In the genomic region with DNA sequence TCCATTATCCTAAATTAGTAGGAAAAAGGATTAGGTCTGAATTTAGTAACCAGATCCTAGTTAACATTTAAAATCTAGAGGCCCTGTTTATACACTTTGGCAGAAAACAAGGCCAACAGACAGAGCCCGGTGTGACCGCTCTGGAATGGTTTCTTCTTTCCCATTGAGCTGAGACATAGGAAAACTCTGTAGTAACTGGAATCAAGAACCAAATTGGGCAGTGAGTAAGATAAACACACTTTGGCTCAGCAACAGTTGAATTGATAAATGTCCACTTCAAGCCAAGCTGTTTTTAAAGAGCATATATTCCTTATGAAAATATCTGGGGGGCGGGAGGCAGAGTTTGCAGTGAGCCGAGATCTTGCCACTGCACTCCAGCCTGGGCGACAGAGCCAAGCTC, we compare ENCODE assay signal across 20 cellular contexts.
"Had no signal": no experiment of that assay in that cellular context is flagged by ENCODE, and none has a peak within 500 bp of the region (broad histone marks: within the 10 kb centered on the region; RNA-seq: fewer than 3 reads in every experiment).

No MANE protein-coding gene starts in this region.

- H3K27ac Mint-ChIP-seq: natural killer cell; stimulated activated effector memory CD8-positive, alpha-beta T cell treated with anti-CD3 and anti-CD28 coated beads, Interleukin-12 subunit alpha, Interleukin-12 subunit beta, amount 100 ng/mL, for 72 hours had no signal

- H3K4me2 ChIP-seq: smooth muscle cell had no signal

- H3K4me3 ChIP-seq: esophagus squamous epithelium, heart left ventricle, mucosa of descending colon, ovary, smooth muscle cell, tibial nerve, upper lobe of right lung had no signal

- H3K27ac ChIP-seq: epithelial cell of prostate, esophagus squamous epithelium, ovary, tibial nerve, upper lobe of right lung had no signal

- H3K36me3 ChIP-seq: esophagus squamous epithelium, heart left ventricle, ovary, tibial nerve, upper lobe of right lung had no signal

- H3K4me1 Mint-ChIP-seq: natural killer cell; stimulated activated effector memory CD8-positive, alpha-beta T cell treated with anti-CD3 and anti-CD28 coated beads, Interleukin-12 subunit alpha, Interleukin-12 subunit beta, amount 100 ng/mL, for 72 hours had no signal

- H3K4me1 ChIP-seq: esophagus squamous epithelium, heart left ventricle, tibial nerve, upper lobe of right lung had no signal

- H3K4me3 Mint-ChIP-seq: natural killer cell; neural crest cell; stimulated activated effector memory CD8-positive, alpha-beta T cell treated with anti-CD3 and anti-CD28 coated beads, Interleukin-12 subunit alpha, Interleukin-12 subunit beta, amount 100 ng/mL, for 72 hours had no signal

- DNase-seq: effector memory CD4-positive, alpha-beta T cell; esophagus squamous epithelium; foreskin melanocyte; heart left ventricle; hypothalamus; kidney glomerular epithelial cell; mucosa of descending colon; natural killer cell; nucleus accumbens; ovary; stimulated activated CD4-positive, alpha-beta T cell treated with anti-CD3 and anti-CD28 coated beads, Interleukin-4, amount 100 ng/mL, for 1 hour; stimulated activated CD8-positive, alpha-beta memory T cell treated with anti-CD3 and anti-CD28 coated beads, Interleukin-4, amount 100 ng/mL, for 48 hours; stimulated activated naive CD8-positive, alpha-beta T cell treated with anti-CD3 and anti-CD28 coated beads, Interleukin-15, Interleukin-2, amounts not matched to agents 100 U/mL and 50 U/mL, for 24 hours; upper lobe of right lung had no signal

- H3K36me3 Mint-ChIP-seq: natural killer cell; stimulated activated effector memory CD8-positive, alpha-beta T cell treated with anti-CD3 and anti-CD28 coated beads, Interleukin-12 subunit alpha, Interleukin-12 subunit beta, amount 100 ng/mL, for 72 hours had no signal

- ATAC-seq: heart left ventricle; mucosa of descending colon; natural killer cell; right cardiac atrium; stimulated activated effector memory CD8-positive, alpha-beta T cell treated with anti-CD3 and anti-CD28 coated beads, Interleukin-12 subunit alpha, Interleukin-12 subunit beta, amount 100 ng/mL, for 72 hours; stimulated activated naive CD8-positive, alpha-beta T cell treated with anti-CD3 and anti-CD28 coated beads, Interleukin-15, Interleukin-2, amounts not matched to agents 100 U/mL and 50 U/mL, for 24 hours; upper lobe of right lung had no signal

- H3K9me3 Mint-ChIP-seq: neural crest cell had no signal

- H3K9me3 ChIP-seq: esophagus squamous epithelium, heart left ventricle, mucosa of descending colon, ovary, tibial nerve, upper lobe of right lung had no signal

- H3K27me3 ChIP-seq: esophagus squamous epithelium, heart left ventricle, ovary, tibial nerve, upper lobe of right lung had no signal
